9 cellular contexts compared by ENCODE assay signal in the genomic region with DNA sequence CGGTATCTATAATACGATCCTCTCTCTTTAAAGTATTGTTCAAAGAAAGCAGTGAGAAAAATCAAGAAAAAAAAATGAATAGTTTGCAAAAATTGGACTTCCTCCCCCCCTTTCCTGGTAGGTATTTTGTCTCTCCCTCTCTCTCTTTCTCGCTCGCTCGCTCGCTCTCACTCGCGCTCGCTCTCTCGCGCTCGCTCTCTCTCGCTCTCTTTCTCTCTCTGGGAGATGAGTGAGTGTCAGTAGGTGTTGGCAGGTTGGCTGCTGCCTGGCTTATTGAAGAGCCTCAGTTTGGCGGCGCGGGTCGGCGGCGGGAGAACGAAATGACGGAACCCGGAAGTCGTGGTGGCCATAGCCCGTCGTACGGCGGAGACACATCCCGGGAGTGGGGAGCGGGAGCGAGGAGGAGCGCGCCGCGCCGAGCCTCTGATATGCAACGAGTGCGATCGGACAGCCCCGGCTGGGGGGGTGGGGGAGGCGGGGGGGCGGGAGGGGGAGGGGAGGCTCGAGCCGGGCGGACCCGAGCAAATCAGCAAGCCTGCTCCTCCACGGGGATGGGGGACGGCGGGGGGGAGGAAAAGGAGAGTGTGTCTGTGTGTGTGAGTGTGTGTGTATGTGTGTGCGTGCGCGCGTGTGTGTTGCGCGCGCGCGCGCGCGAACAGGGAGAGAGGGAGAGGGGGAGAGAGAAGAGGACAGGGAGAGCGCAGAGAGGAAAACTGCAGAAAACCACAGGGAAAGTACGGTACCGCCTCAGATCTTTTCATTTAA. TPM values are rescaled to one million over a fixed set of nuclear protein-coding genes. Genes with fewer than 3 reads are reported as not detected.
DNase-seq lines count a peak whose midpoint lies in the region; ATAC-seq and TF ChIP-seq lines count a peak whose summit lies in the region.
"Had no signal": no experiment of that assay in that cellular context is flagged by ENCODE, and none has a peak within 500 bp of the region (broad histone marks: within the 10 kb centered on the region; RNA-seq: fewer than 3 reads in every experiment).

A gene (minus strand): TSS at position 441 of the 765 bp plus-strand sequence. CDS start 1,083 bp downstream, outside the sequence.

- H3K9me3 ChIP-seq in CD8-positive, alpha-beta memory T cell (ENCODE audit: low read length), result no peaks in the 10 kb centered on the region
- H3K9me3 ChIP-seq in NT2/D1 (ENCODE audit: insufficient read depth, low read length) (no peaks in the 10 kb centered on the region), neural cell (ENCODE audit: low read length) (no peaks in the 10 kb centered on the region)

- peaks cover 17% of the 10 kb centered on the region for H3F3A ChIP-seq in neural cell (ENCODE audit: insufficient read depth, low read length, poor library complexity, severe bottlenecking)

- peaks cover 26% of the 10 kb centered on the region for H3K4me1 ChIP-seq in CD8-positive, alpha-beta memory T cell (ENCODE audit: insufficient read depth, low read length)
- H3K4me1 ChIP-seq in NT2/D1 (ENCODE audit: insufficient read depth, insufficient read length), result no peaks in the 10 kb centered on the region

- H3K79me2 ChIP-seq in neural cell (replicated peaks; ENCODE audit: insufficient read depth, low read length), result peaks cover 85% of the 10 kb centered on the region

- CTCF ChIA-PET in CD8-positive, alpha-beta memory T cell (lab: Charles Lee), result no interaction called here

- peak in 2 of 5 donors; percentile 31 to 52 for DNase-seq in CD8-positive, alpha-beta memory T cell
- DNase-seq in HuH-7 (ENCODE audit: low spot score) (peak; percentile 92), NT2/D1 (ENCODE audit: low read depth, low spot score) (no peak), germinal center (ENCODE audit: low spot score) (peak; percentile 68), NK-92 (lab: John Stamatoyannopoulos, UW; ENCODE audit: unreplicated experiment) (no peak)
- DNase-seq in activated naive CD4-positive, alpha-beta T cell treated with anti-CD3 and anti-CD28 coated beads, Interleukin-2, amount 50 U/mL, for 72 hours (ENCODE audit: low spot score in 2 of 2), result no peak

- peak within 1 kb of the TSS; percentile 11 to 86 (median 62) for H3K27ac Mint-ChIP-seq in CD8-positive, alpha-beta memory T cell
- peak within 1 kb of the TSS in 1 of 2 donors; percentile 90 for H3K27ac Mint-ChIP-seq in activated naive CD4-positive, alpha-beta T cell treated with anti-CD3 and anti-CD28 coated beads, Interleukin-2, amount 50 U/mL, for 72 hours

- H3K27me3 ChIP-seq in CD8-positive, alpha-beta memory T cell (ENCODE audit: insufficient read depth, low read length, poor library complexity, severe bottlenecking), result peaks cover 41% of the 10 kb centered on the region
- H3K27me3 ChIP-seq in NT2/D1 (ENCODE audit: insufficient read depth, insufficient read length) (peaks cover 74% of the 10 kb centered on the region), neural cell (ENCODE audit: insufficient read depth, low read depth, low read length) (peaks cover 9% of the 10 kb centered on the region)

- peaks cover 4 to 17% (median 9%) of the 10 kb centered on the region in 5 donors for H3K9me3 Mint-ChIP-seq in CD8-positive, alpha-beta memory T cell
- H3K9me3 Mint-ChIP-seq in activated naive CD4-positive, alpha-beta T cell treated with anti-CD3 and anti-CD28 coated beads, Interleukin-2, amount 50 U/mL, for 72 hours, result peaks cover 0 to 10% of the 10 kb centered on the region in 2 donors

- H2AFZ ChIP-seq in neural cell (ENCODE audit: low read depth, low read length), result no peak within 1 kb of the TSS

- peak; percentile 55 for TF ChIP-seq RAD21 in neural cell (conservative IDR thresholded peaks at IDR 0.05)

- peaks cover 61 to 93% of the 10 kb centered on the region in 2 donors for H3K27me3 Mint-ChIP-seq in CD8-positive, alpha-beta memory T cell

- H3K36me3 Mint-ChIP-seq in CD8-positive, alpha-beta memory T cell, result peaks cover 0 to 5% (median 0%) of the 10 kb centered on the region in 3 donors
- peaks cover 31 to 51% of the 10 kb centered on the region in 2 donors for H3K36me3 Mint-ChIP-seq in activated naive CD4-positive, alpha-beta T cell treated with anti-CD3 and anti-CD28 coated beads, Interleukin-2, amount 50 U/mL, for 72 hours

- H3K9ac ChIP-seq in NT2/D1 (ENCODE audit: insufficient read length, low read depth), result peak within 1 kb of the TSS; percentile 64
- H3K9ac ChIP-seq in neural cell (ENCODE audit: low read length), result peak within 1 kb of the TSS; percentile 100

- no peaks in the 10 kb centered on the region for H4K20me1 ChIP-seq in neural cell (ENCODE audit: insufficient read depth)

- peak within 1 kb of the TSS; percentile 65 for H3K4me3 ChIP-seq in CD8-positive, alpha-beta memory T cell (ENCODE audit: low read length)
- H3K4me3 ChIP-seq in NT2/D1 (ENCODE audit: insufficient read length, low read depth) (peak within 1 kb of the TSS; percentile 53), neural cell (ENCODE audit: low read length) (peak within 1 kb of the TSS; percentile 93)

- peak; percentile 84 for TF ChIP-seq EP300 in neural cell (conservative IDR thresholded peaks at IDR 0.05; ENCODE audit: poor library complexity, severe bottlenecking)

- H3K4me3 Mint-ChIP-seq in CD8-positive, alpha-beta memory T cell, result peak within 1 kb of the TSS; percentile 87 to 97 (median 93)

- POLR2A ChIA-PET in CD8-positive, alpha-beta memory T cell (lab: Charles Lee), result no interaction called here

- H3K4me2 ChIP-seq in neural cell (ENCODE audit: low read length), result peak within 1 kb of the TSS; percentile 46

- no peaks in the 10 kb centered on the region for H3K9me2 ChIP-seq in neural cell (ENCODE audit: insufficient read depth, low read length)

- H3K27ac ChIP-seq in CD8-positive, alpha-beta memory T cell (ENCODE audit: low read depth, low read length), result peak within 1 kb of the TSS; percentile 75
- peak within 1 kb of the TSS; percentile 100 for H3K27ac ChIP-seq in neural cell (ENCODE audit: low read length)

- ATAC-seq in GM19395 (IDR thresholded peaks at IDR 0.05; ENCODE audit: unreplicated experiment), result peak; percentile 35
- peak; percentile 43 to 63 for ATAC-seq in activated naive CD4-positive, alpha-beta T cell treated with anti-CD3 and anti-CD28 coated beads, Interleukin-2, amount 50 U/mL, for 72 hours

- no peaks in the 10 kb centered on the region for H3K36me3 ChIP-seq in CD8-positive, alpha-beta memory T cell (ENCODE audit: insufficient read depth, low read length)
- H3K36me3 ChIP-seq in NT2/D1 (ENCODE audit: insufficient read depth, insufficient read length, low read length) (no peaks in the 10 kb centered on the region), neural cell (ENCODE audit: insufficient read depth, low read length) (peaks cover 13% of the 10 kb centered on the region)

- H3K4me1 Mint-ChIP-seq in CD8-positive, alpha-beta memory T cell, result peaks cover 52 to 70% (median 68%) of the 10 kb centered on the region in 3 donors

- TF ChIP-seq CTCF in neural cell (IDR thresholded peaks at IDR 0.05; ENCODE audit: poor library complexity, severe bottlenecking), result peak; percentile 22

TF ChIP-seq in neural cell, 6 proteins besides CTCF, POLR2A, EP300 and RAD21:
- TF ChIP-seq SMC3 (conservative IDR thresholded peaks at IDR 0.05; ENCODE audit: poor library complexity), result peak; percentile 63
- peak; percentile 90 for TF ChIP-seq POLR2AphosphoS5 (IDR thresholded peaks at IDR 0.05)
- no peak for TF ChIP-seq EZH2 (IDR thresholded peaks at IDR 0.05; ENCODE audit: borderline replicate concordance, insufficient read depth, low read length, poor library complexity, severe bottlenecking)
- peak; percentile 98 for TF ChIP-seq TAF1 (IDR thresholded peaks at IDR 0.05; ENCODE audit: low read depth)
- TF ChIP-seq, protein P1, sequence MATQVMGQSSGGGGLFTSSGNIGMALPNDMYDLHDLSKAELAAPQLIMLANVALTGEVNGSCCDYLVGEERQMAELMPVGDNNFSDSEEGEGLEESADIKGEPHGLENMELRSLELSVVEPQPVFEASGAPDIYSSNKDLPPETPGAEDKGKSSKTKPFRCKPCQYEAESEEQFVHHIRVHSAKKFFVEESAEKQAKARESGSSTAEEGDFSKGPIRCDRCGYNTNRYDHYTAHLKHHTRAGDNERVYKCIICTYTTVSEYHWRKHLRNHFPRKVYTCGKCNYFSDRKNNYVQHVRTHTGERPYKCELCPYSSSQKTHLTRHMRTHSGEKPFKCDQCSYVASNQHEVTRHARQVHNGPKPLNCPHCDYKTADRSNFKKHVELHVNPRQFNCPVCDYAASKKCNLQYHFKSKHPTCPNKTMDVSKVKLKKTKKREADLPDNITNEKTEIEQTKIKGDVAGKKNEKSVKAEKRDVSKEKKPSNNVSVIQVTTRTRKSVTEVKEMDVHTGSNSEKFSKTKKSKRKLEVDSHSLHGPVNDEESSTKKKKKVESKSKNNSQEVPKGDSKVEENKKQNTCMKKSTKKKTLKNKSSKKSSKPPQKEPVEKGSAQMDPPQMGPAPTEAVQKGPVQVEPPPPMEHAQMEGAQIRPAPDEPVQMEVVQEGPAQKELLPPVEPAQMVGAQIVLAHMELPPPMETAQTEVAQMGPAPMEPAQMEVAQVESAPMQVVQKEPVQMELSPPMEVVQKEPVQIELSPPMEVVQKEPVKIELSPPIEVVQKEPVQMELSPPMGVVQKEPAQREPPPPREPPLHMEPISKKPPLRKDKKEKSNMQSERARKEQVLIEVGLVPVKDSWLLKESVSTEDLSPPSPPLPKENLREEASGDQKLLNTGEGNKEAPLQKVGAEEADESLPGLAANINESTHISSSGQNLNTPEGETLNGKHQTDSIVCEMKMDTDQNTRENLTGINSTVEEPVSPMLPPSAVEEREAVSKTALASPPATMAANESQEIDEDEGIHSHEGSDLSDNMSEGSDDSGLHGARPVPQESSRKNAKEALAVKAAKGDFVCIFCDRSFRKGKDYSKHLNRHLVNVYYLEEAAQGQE (IDR thresholded peaks at IDR 0.05; ENCODE audit: borderline replicate concordance), result peak; percentile 94
- TF ChIP-seq MXI1 (conservative IDR thresholded peaks at IDR 0.05; ENCODE audit: poor library complexity, severe bottlenecking), result peak; percentile 44
TF ChIP-seq in neural cell: peak in this region for 5.

RNA-seq across cellular contexts. Expression of the gene that starts here (rescaled TPM):
- total RNA-seq in CD8-positive, alpha-beta memory T cell, result not detected
- not detected for polyA plus RNA-seq in CD8-positive, alpha-beta memory T cell
- under 1 TPM in 1 of 2 donors, not detected in 1; 0.16 TPM for total RNA-seq in activated naive CD4-positive, alpha-beta T cell treated with anti-CD3 and anti-CD28 coated beads, Interleukin-2, amount 50 U/mL, for 72 hours
- polyA plus RNA-seq in neural cell, result 825 and 939 TPM in 2 replicates
- 1,509 and 1,681 TPM in 2 replicates for polyA minus RNA-seq in neural cell
- total RNA-seq: activated CD8-positive, alpha-beta memory T cell treated with anti-CD3 and anti-CD28 coated beads for 36 hours had no signal

Comparison
In these comparisons a context has a peak if more than half of its experiments do, and no peak if none do; other contexts are left out.
1. RNA of the gene that starts here (polyA plus RNA-seq): 825 to 939 TPM in neural cell; not detected in CD8-positive, alpha-beta memory T cell (single experiment); every median in the first group is over 100 times any median in the second.
2. Peak in ATAC-seq in activated naive CD4-positive, alpha-beta T cell treated with anti-CD3 and anti-CD28 coated beads, Interleukin-2, amount 50 U/mL, for 72 hours; RNA of the gene not detected or under 1 TPM.
3. DNase-seq: peak in HuH-7 (single experiment) and germinal center (single experiment); none in NT2/D1 (single experiment), activated naive CD4-positive, alpha-beta T cell treated with anti-CD3 and anti-CD28 coated beads, Interleukin-2, amount 50 U/mL, for 72 hours (0 of 2) and NK-92 (single experiment).
4. Peak in every context shown above with its lines, with median percentiles within 50 percentile points of each other: H3K4me3 ChIP-seq.